In the genomic region with DNA sequence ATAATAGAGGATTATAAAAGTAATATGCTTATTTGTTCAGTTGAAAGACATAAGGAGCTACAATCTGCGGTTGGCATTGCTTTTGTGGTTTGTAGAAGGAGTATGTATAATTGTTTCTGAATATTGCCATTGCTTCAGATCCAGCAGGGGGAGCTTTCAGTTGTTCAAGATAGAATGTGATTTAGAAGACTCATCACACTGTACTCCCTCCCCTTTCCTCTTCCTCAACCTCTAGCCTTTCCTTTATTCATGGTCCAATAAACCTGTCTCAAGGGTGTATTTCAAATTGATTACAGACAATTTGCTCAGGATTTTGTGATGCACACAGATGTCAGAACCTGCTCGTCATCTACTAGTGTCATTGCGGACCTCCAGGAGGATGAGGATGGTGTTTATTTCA, we compare ENCODE assay signal across 8 cellular contexts. TPM values are rescaled to one million over a fixed set of nuclear protein-coding genes. Genes with fewer than 3 reads are reported as not detected.
DNase-seq lines count a peak whose midpoint lies in the region; ATAC-seq, FAIRE-seq and TF ChIP-seq lines count a peak whose summit lies in the region.

No MANE protein-coding gene starts in this region.

- ATAC-seq in GM23338, result peak; percentile 58

- no peaks in the 10 kb centered on the region for H3K9me1 ChIP-seq in endothelial cell of umbilical vein (replicated peaks; ENCODE audit: control insufficient read depth, extremely low read depth, insufficient read depth, low read length)

- no peaks in the 10 kb centered on the region for H3K9me2 ChIP-seq in GM23338 (ENCODE audit: insufficient read depth)

- TF ChIP-seq CTCF in GM23338 (conservative IDR thresholded peaks at IDR 0.05; ENCODE audit: low read depth in 2 of 2), result peak; percentile 61 to 70
- peak; percentile 63 for TF ChIP-seq CTCF in LNCAP (IDR thresholded peaks at IDR 0.05)
- peak; percentile 33 to 57 for TF ChIP-seq CTCF in endothelial cell of umbilical vein (IDR thresholded peaks at IDR 0.05; ENCODE audit: extremely low read depth in 1 of 2, insufficient read depth in 1 of 2, low read depth in 1 of 2, low read length in 2 of 2)
- TF ChIP-seq CTCF in osteoblast (IDR thresholded peaks at IDR 0.05; ENCODE audit: extremely low read depth, low read depth, low read length), result peak; percentile 75
- peak in 2 of 4 experiments; percentile 7 to 24 for TF ChIP-seq CTCF in uterus (IDR thresholded peaks at IDR 0.05)

- no peaks in the 10 kb centered on the region for H3F3A ChIP-seq in GM23338 (replicated peaks; ENCODE audit: low read depth)

- H3K9ac ChIP-seq in endothelial cell of umbilical vein (replicated peaks; ENCODE audit: extremely low read depth, insufficient read depth, low read length), result no peak overlapping the region

- H3K4me3 ChIP-seq in GM23338 (no peak overlapping the region), endothelial cell of umbilical vein (replicated peaks in 1 of 3; ENCODE audit: insufficient read depth in 1 of 3, low read depth in 1 of 3, low read length in 3 of 3) (no peak overlapping the region), osteoblast (ENCODE audit: insufficient read depth, low read length) (no peak overlapping the region), uterus (no peak overlapping the region)

- H3K27me3 Mint-ChIP-seq in GM23338 (ENCODE audit: insufficient read depth, low read depth, poor library complexity), result no peaks in the 10 kb centered on the region

- TF ChIP-seq POLR2A in endothelial cell of umbilical vein (IDR thresholded peaks at IDR 0.05; ENCODE audit: low read depth, low read length) (no peak), uterus (IDR thresholded peaks at IDR 0.05) (no peak)

- H3K27me3 ChIP-seq in GM23338 (ENCODE audit: insufficient read depth) (no peaks in the 10 kb centered on the region), endothelial cell of umbilical vein (ENCODE audit: control insufficient read depth in 2 of 2, insufficient read depth in 2 of 2, low read length in 2 of 2) (no peaks in the 10 kb centered on the region), osteoblast (ENCODE audit: insufficient read depth, low read length) (no peaks in the 10 kb centered on the region), uterus (no peaks in the 10 kb centered on the region)

- POLR2A ChIA-PET in endothelial cell of umbilical vein (lab: Charles Lee), result no interaction called here

- H4K20me1 ChIP-seq in GM23338 (replicated peaks; ENCODE audit: insufficient read depth), result peaks cover 10% of the 10 kb centered on the region; the same call in 1 of the 2 replicates
- H4K20me1 ChIP-seq in endothelial cell of umbilical vein (replicated peaks; ENCODE audit: control insufficient read depth, extremely low read depth, insufficient read depth, low read length), result no peaks in the 10 kb centered on the region
- no peaks in the 10 kb centered on the region for H4K20me1 ChIP-seq in osteoblast (ENCODE audit: insufficient read depth, low read length)

- H3K9me3 Mint-ChIP-seq in GM23338, result no peaks in the 10 kb centered on the region

- peaks cover 47% of the 10 kb centered on the region for H3K36me3 Mint-ChIP-seq in GM23338 (ENCODE audit: low read depth)

- no peaks in the 10 kb centered on the region for H3K79me2 ChIP-seq in GM23338 (replicated peaks; ENCODE audit: insufficient read depth)
- H3K79me2 ChIP-seq in endothelial cell of umbilical vein (ENCODE audit: control insufficient read depth, insufficient read depth, low read length), result no peaks in the 10 kb centered on the region
- H3K79me2 ChIP-seq in osteoblast (ENCODE audit: insufficient read depth, low read length), result no peaks in the 10 kb centered on the region

- BruUV-seq in endothelial cell of umbilical vein (replicated peaks; lab: Mats Ljungman, UMichigan), result no TSS peak

- no peak overlapping the region for H2AFZ ChIP-seq in GM23338
- no peak overlapping the region for H2AFZ ChIP-seq in endothelial cell of umbilical vein (ENCODE audit: low read depth, low read length)
- no peak overlapping the region for H2AFZ ChIP-seq in osteoblast (ENCODE audit: low read length)

- no peak overlapping the region for H3K4me2 ChIP-seq in GM23338
- no peak overlapping the region for H3K4me2 ChIP-seq in endothelial cell of umbilical vein (ENCODE audit: insufficient read depth, low read length)
- no peak overlapping the region for H3K4me2 ChIP-seq in osteoblast (ENCODE audit: insufficient read depth, low read length)

- H3K4me1 ChIP-seq in GM23338 (ENCODE audit: insufficient read depth) (no peaks in the 10 kb centered on the region), endothelial cell of umbilical vein (ENCODE audit: control insufficient read depth, extremely low read depth, insufficient read depth, low read length) (no peaks in the 10 kb centered on the region), osteoblast (ENCODE audit: insufficient read depth, low read length) (no peaks in the 10 kb centered on the region), uterus (no peaks in the 10 kb centered on the region)

- peak; percentile 43 for FAIRE-seq in endothelial cell of umbilical vein (lab: Jason Lieb, UNC)

- H3K36me3 ChIP-seq in GM23338 (ENCODE audit: insufficient read depth) (peaks cover 8% of the 10 kb centered on the region), endothelial cell of umbilical vein (ENCODE audit: control insufficient read depth in 2 of 2, extremely low read depth in 1 of 2, insufficient read depth in 2 of 2, low read length in 2 of 2) (peaks cover 0 to 7% of the 10 kb centered on the region in 2 experiments), osteoblast (ENCODE audit: insufficient read depth, low read length) (peaks cover 3% of the 10 kb centered on the region), uterus (no peaks in the 10 kb centered on the region)

- H3K4me3 Mint-ChIP-seq in GM23338, result no peak overlapping the region

- H3K4me1 Mint-ChIP-seq in GM23338, result no peaks in the 10 kb centered on the region

- DNase-seq in 8988T (peak; percentile 24), ELF-1 (ENCODE audit: low read depth, low spot score) (peak; percentile 4), GM23338 (ENCODE audit: low spot score) (peak; percentile 71), RKO (ENCODE audit: low spot score) (peak; percentile 82), endothelial cell of umbilical vein (ENCODE audit: low read depth, low spot score) (peak; percentile 41), osteoblast (ENCODE audit: insufficient read length, low spot score, missing footprints) (peak; percentile 50), uterus (no peak)

- no peaks in the 10 kb centered on the region for H3K9me3 ChIP-seq in endothelial cell of umbilical vein (replicated peaks; ENCODE audit: control insufficient read depth, insufficient read depth, low read length)
- no peaks in the 10 kb centered on the region for H3K9me3 ChIP-seq in osteoblast (ENCODE audit: low read depth, low read length)
- no peaks in the 10 kb centered on the region for H3K9me3 ChIP-seq in uterus

- dilution Hi-C loops in endothelial cell of umbilical vein (cut with MboI; ENCODE audit: extremely low pct_ligation_motif_present, low sequenced_read_pairs), result no loop called here

- CTCF ChIA-PET in endothelial cell of umbilical vein (lab: Charles Lee), result interaction anchor here (0.6 to 6.9 kb wide), 26 partner anchors 8 to 269 kb away, joined by 3 to 131 read pairs (median 5); no protein-coding TSS in a partner anchor

- intact Hi-C loops in endothelial cell of umbilical vein (cut with micrococcal nuclease) (loop anchor here (1.0 kb wide), 2 partner anchors 46 to 213 kb away; no protein-coding TSS in a partner anchor), uterus (cut with DNase I; ENCODE audit: low total_unique reads) (no loop called here)

- no peak overlapping the region for H3K27ac Mint-ChIP-seq in GM23338

- H3K27ac ChIP-seq in GM23338 (ENCODE audit: low read depth) (no peak overlapping the region), endothelial cell of umbilical vein (ENCODE audit: insufficient read depth, low read depth, low read length) (no peak overlapping the region), osteoblast (ENCODE audit: low read depth, low read length) (no peak overlapping the region), uterus (no peak overlapping the region)

TF ChIP-seq in GM23338, 12 proteins besides CTCF, POLR2A, EP300 and RAD21 (continues in another document):
- no peak for TF ChIP-seq EZH2 (IDR thresholded peaks at IDR 0.05; ENCODE audit: low read depth, unreplicated experiment)

TF ChIP-seq in endothelial cell of umbilical vein, 7 proteins besides CTCF, POLR2A, EP300 and RAD21 (continues in another document):
- TF ChIP-seq JUN (IDR thresholded peaks at IDR 0.05; ENCODE audit: borderline replicate concordance, insufficient read depth, insufficient read length, low read depth), result no peak
- no peak for TF ChIP-seq MYC (IDR thresholded peaks at IDR 0.05; ENCODE audit: low read depth, low read length)

RNA-seq across cellular contexts. Expression of gene PRMT3, which starts 9.8 kb away (rescaled TPM):
- 31.8 and 35.0 TPM in 2 replicates for total RNA-seq in GM23338 (2014; rRNA removed; shearing (Covaris generic))
- polyA plus RNA-seq in GM23338 (2016; fragmentation: Nextera tagmentation; extraction: Ambion mirVana), result 19.0 and 19.1 TPM in 2 replicates
- total RNA-seq in endothelial cell of umbilical vein, result 13.3 and 15.2 TPM in 2 replicates
- 5.0 and 6.2 TPM in 2 replicates for polyA plus RNA-seq in endothelial cell of umbilical vein
- polyA plus RNA-seq in endothelial cell of umbilical vein (2011; cell fraction: cytosol; rRNA removed), result 8.1 and 8.3 TPM in 2 replicates
- polyA plus RNA-seq in endothelial cell of umbilical vein (2011; cell fraction: nucleus; rRNA removed), result 10.0 and 13.2 TPM in 2 replicates
- polyA plus RNA-seq in endothelial cell of umbilical vein (2012), result 13.1 and 18.2 TPM in 2 replicates
- 7.7 and 9.0 TPM in 2 replicates for polyA minus RNA-seq in endothelial cell of umbilical vein
- polyA minus RNA-seq in endothelial cell of umbilical vein (2011; cell fraction: cytosol; rRNA and poly(A)+ RNA removed), result 30.2 TPM
- polyA minus RNA-seq in endothelial cell of umbilical vein (2011; cell fraction: nucleus; rRNA and poly(A)+ RNA removed), result 16.5 and 16.9 TPM in 2 replicates
- total RNA-seq in osteoblast, result 20.3 and 20.6 TPM in 2 replicates
- total RNA-seq in uterus, result 10 to 100 TPM in 3 of 4 donors, 1 to 10 TPM in 1; 4.4 to 29.4 (median 15.7) TPM

RNA-seq across cellular contexts. Expression of gene HTATIP2, which starts 33.8 kb away (rescaled TPM):
- total RNA-seq in GM23338 (2014; rRNA removed; shearing (Covaris generic)), result 45.0 and 45.2 TPM in 2 replicates
- 50.0 and 57.5 TPM in 2 replicates for polyA plus RNA-seq in GM23338 (2016; fragmentation: Nextera tagmentation; extraction: Ambion mirVana)
- total RNA-seq in endothelial cell of umbilical vein, result 54.4 and 57.6 TPM in 2 replicates
- 26.6 and 37.2 TPM in 2 replicates for polyA plus RNA-seq in endothelial cell of umbilical vein
- 49.2 and 52.9 TPM in 2 replicates for polyA plus RNA-seq in endothelial cell of umbilical vein (2011; cell fraction: cytosol; rRNA removed)
- 27.9 and 40.4 TPM in 2 replicates for polyA plus RNA-seq in endothelial cell of umbilical vein (2011; cell fraction: nucleus; rRNA removed)
- 84.4 and 87.3 TPM in 2 replicates for polyA plus RNA-seq in endothelial cell of umbilical vein (2012)
- 40.7 and 43.4 TPM in 2 replicates for polyA minus RNA-seq in endothelial cell of umbilical vein
- 52.8 TPM for polyA minus RNA-seq in endothelial cell of umbilical vein (2011; cell fraction: cytosol; rRNA and poly(A)+ RNA removed)
- polyA minus RNA-seq in endothelial cell of umbilical vein (2011; cell fraction: nucleus; rRNA and poly(A)+ RNA removed), result 12.0 and 14.2 TPM in 2 replicates
- total RNA-seq in osteoblast, result 24.2 and 46.3 TPM in 2 replicates
- 10 to 100 TPM in 2 of 4 donors, 1 to 10 TPM in 2; 2.7 to 17.8 (median 9.3) TPM for total RNA-seq in uterus

Comparison
In these comparisons a context has a peak if more than half of its experiments do, and no peak if none do; other contexts are left out.
1. DNase-seq: peak in 8988T (single experiment), ELF-1 (single experiment), GM23338 (single experiment), RKO (single experiment), endothelial cell of umbilical vein (single experiment) and osteoblast (single experiment); none in uterus (0 of 2).